In the genomic region with DNA sequence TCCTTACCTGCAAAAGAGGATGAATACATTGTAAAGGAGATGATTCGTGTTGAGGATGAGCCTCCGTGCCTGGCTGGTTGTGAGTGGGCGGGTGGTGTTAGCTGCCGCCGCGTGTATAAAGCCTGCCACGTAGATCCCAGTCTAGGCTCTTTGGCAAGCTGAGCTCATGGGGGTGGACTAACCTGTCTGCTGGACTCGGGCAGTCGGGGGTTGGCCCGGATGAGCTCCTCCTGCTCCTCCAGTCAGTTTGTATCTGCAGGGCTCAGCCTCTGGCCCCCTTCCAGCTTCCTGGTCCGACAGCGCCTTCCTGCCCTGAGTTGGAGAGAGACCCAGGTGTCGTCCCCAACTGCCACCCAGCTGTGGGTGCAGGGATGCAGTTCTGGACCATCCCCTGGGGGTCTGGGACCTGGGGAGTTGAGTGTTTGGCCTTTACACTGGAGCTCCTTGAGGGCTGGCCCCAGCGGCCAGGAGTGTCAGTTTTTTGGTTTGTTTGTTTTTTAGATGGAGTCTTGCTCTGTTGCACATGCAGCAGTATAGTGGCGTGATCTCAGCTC, we compare ENCODE assay signal across 11 cellular contexts. TPM values are rescaled to one million over a fixed set of nuclear protein-coding genes. Genes with fewer than 3 reads are reported as not detected.
A peak's percentile ranks its signal among the peaks of the same experiment; 100 is the strongest.
DNase-seq lines count a peak whose midpoint lies in the region; ATAC-seq, FAIRE-seq and TF ChIP-seq lines count a peak whose summit lies in the region.
"Had no signal": no experiment of that assay in that cellular context is flagged by ENCODE, and none has a peak within 500 bp of the region (broad histone marks: within the 10 kb centered on the region; RNA-seq: fewer than 3 reads in every experiment).

No MANE protein-coding gene starts in this region.

- H3K36me3 Mint-ChIP-seq in CD4-positive, alpha-beta memory T cell: peaks cover 4 to 22% of the 10 kb centered on the region in 2 donors
- H3K36me3 Mint-ChIP-seq in neural crest cell (ENCODE audit: low read depth): no peaks in the 10 kb centered on the region

- intact Hi-C loops in CD4-positive, alpha-beta memory T cell (cut with micrococcal nuclease): no loop called here

- POLR2A ChIA-PET in CD4-positive, alpha-beta memory T cell (lab: Charles Lee; ENCODE audit: partially characterized antibody): interaction anchor here (1.0 to 2.8 kb wide), 6 partner anchors 17 to 63 kb away, joined by 3 to 27 read pairs (median 8); partner anchors contain the start of gene DNAJB1

- no peak for DNase-seq in CD4-positive, alpha-beta memory T cell
- DNase-seq in NCI-H2029 (lab: John Stamatoyannopoulos, UW) (peak; percentile 93), bronchial epithelial cell (ENCODE audit: low read depth) (peak; percentile 72), neural crest cell (ENCODE audit: low read depth, low spot score) (no peak), GF-D8 (lab: John Stamatoyannopoulos, UW) (no peak)
- no peak for DNase-seq in stimulated activated CD4-positive, alpha-beta T cell treated with anti-CD3 and anti-CD28 coated beads, Interleukin-4, amount 100 ng/mL, for 24 hours
- no peak for DNase-seq in activated CD8-positive, alpha-beta memory T cell treated with anti-CD3 and anti-CD28 coated beads, Interleukin-2, amount 50 U/mL, for 48 hours
- DNase-seq: glutamatergic neuron had no signal

- H3K36me3 ChIP-seq in CD4-positive, alpha-beta memory T cell (ENCODE audit: insufficient read depth, low read length): peaks cover 13% of the 10 kb centered on the region
- H3K36me3 ChIP-seq in bronchial epithelial cell (ENCODE audit: control insufficient read depth, insufficient read depth, low read length): no peaks in the 10 kb centered on the region

- no peak overlapping the region for H3K27ac ChIP-seq in CD4-positive, alpha-beta memory T cell (ENCODE audit: low read depth, low read length)

- FAIRE-seq in bronchial epithelial cell (lab: Jason Lieb, UNC): peak; percentile 73

- H3K4me1 Mint-ChIP-seq in CD4-positive, alpha-beta memory T cell: peaks cover 19 to 64% (median 34%) of the 10 kb centered on the region in 4 donors
- no peaks in the 10 kb centered on the region for H3K4me1 Mint-ChIP-seq in neural crest cell

- peaks cover 38% of the 10 kb centered on the region for H3K4me1 ChIP-seq in CD4-positive, alpha-beta memory T cell (ENCODE audit: insufficient read depth, low read length)

- H3K4me3 ChIP-seq in CD4-positive, alpha-beta memory T cell (ENCODE audit: low read length in 2 of 2): no peak overlapping the region
- no peak overlapping the region for H3K4me3 ChIP-seq in bronchial epithelial cell (ENCODE audit: low read depth, low read length)

- H3K4me3 Mint-ChIP-seq in CD4-positive, alpha-beta memory T cell: peak overlapping the region in 1 of 8 donors; percentile 36
- H3K4me3 Mint-ChIP-seq in neural crest cell: no peak overlapping the region
- H3K4me3 Mint-ChIP-seq: T-helper 1 cell treated with Interleukin-12 subunit alpha and Interleukin-12 subunit beta and Interleukin-4 antibody, amounts not matched to agents 30 μg/mL and 1 μg/mL, for 36 hours had no signal

- H3K27me3 ChIP-seq in CD4-positive, alpha-beta memory T cell (ENCODE audit: insufficient read depth, low read length): no peaks in the 10 kb centered on the region
- no peaks in the 10 kb centered on the region for H3K27me3 ChIP-seq in bronchial epithelial cell (ENCODE audit: control insufficient read depth, insufficient read depth, low read length)

- no peak for ATAC-seq in HG03135 (IDR thresholded peaks at IDR 0.05; ENCODE audit: unreplicated experiment)

- peak; percentile 2 for TF ChIP-seq CTCF in bronchial epithelial cell (IDR thresholded peaks at IDR 0.05; ENCODE audit: insufficient read depth, low read length, severe bottlenecking)
- TF ChIP-seq CTCF in neural crest cell (conservative IDR thresholded peaks at IDR 0.05): no peak

- H3K9me3 Mint-ChIP-seq in CD4-positive, alpha-beta memory T cell: no peaks in the 10 kb centered on the region
- H3K9me3 Mint-ChIP-seq in neural crest cell: no peaks in the 10 kb centered on the region
- H3K9me3 Mint-ChIP-seq: T-helper 1 cell treated with Interleukin-12 subunit alpha and Interleukin-12 subunit beta and Interleukin-4 antibody, amounts not matched to agents 30 μg/mL and 1 μg/mL, for 36 hours had no signal

- no peaks in the 10 kb centered on the region for H3K9me3 ChIP-seq in CD4-positive, alpha-beta memory T cell (ENCODE audit: control insufficient read depth in 1 of 2, low read length in 2 of 2)

- peak overlapping the region in 4 of 7 donors; percentile 63 to 95 (median 73) for H3K27ac Mint-ChIP-seq in CD4-positive, alpha-beta memory T cell
- peak overlapping the region; percentile 88 for H3K27ac Mint-ChIP-seq in neural crest cell (ENCODE audit: unreplicated experiment)
- H3K27ac Mint-ChIP-seq: T-helper 1 cell treated with Interleukin-12 subunit alpha and Interleukin-12 subunit beta and Interleukin-4 antibody, amounts not matched to agents 30 μg/mL and 1 μg/mL, for 36 hours had no signal

- CTCF ChIA-PET in CD4-positive, alpha-beta memory T cell (lab: Charles Lee; ENCODE audit: partially characterized antibody): interaction anchor here (1.0 to 12.1 kb wide), 13 partner anchors 10 to 71 kb away, joined by 4 to 142 read pairs (median 5); partner anchors contain the start of genes GIPC1 and NDUFB7

- H3K27me3 Mint-ChIP-seq in CD4-positive, alpha-beta memory T cell: no peaks in the 10 kb centered on the region
- H3K27me3 Mint-ChIP-seq in neural crest cell (ENCODE audit: low read depth): no peaks in the 10 kb centered on the region

RNA-seq across cellular contexts. Expression of gene TECR, which starts 20.9 kb away (rescaled TPM):
- 100 to 1,000 TPM; 189 to 194 TPM for total RNA-seq in CD4-positive, alpha-beta memory T cell
- polyA plus RNA-seq in CD4-positive, alpha-beta memory T cell: 100 to 1,000 TPM; 246 to 269 TPM
- total RNA-seq in bronchial epithelial cell (20.0 and 46.3 TPM in 2 replicates), neural crest cell (177 and 185 TPM in 2 replicates)

RNA-seq across cellular contexts. Expression of gene NDUFB7, which starts 21.6 kb away (rescaled TPM):
- 10 to 100 TPM; 56.6 to 67.2 TPM for total RNA-seq in CD4-positive, alpha-beta memory T cell
- polyA plus RNA-seq in CD4-positive, alpha-beta memory T cell: 100 to 1,000 TPM; 177 to 252 TPM
- total RNA-seq in bronchial epithelial cell (192 and 347 TPM in 2 replicates), neural crest cell (123 and 128 TPM in 2 replicates)

RNA-seq across cellular contexts. Expression of gene DNAJB1, which starts 32.1 kb away (rescaled TPM):
- total RNA-seq in CD4-positive, alpha-beta memory T cell: 100 to 1,000 TPM; 122 to 138 TPM
- 100 to 1,000 TPM; 307 to 824 TPM for polyA plus RNA-seq in CD4-positive, alpha-beta memory T cell
- total RNA-seq in bronchial epithelial cell: 58.4 and 117 TPM in 2 replicates
- 89.4 and 94.2 TPM in 2 replicates for total RNA-seq in neural crest cell

RNA-seq across cellular contexts. Expression of gene CLEC17A, which starts 32.6 kb away (rescaled TPM):
- not detected for total RNA-seq in CD4-positive, alpha-beta memory T cell
- polyA plus RNA-seq in CD4-positive, alpha-beta memory T cell: under 1 TPM in 1 of 2 donors, not detected in 1; 0.20 TPM
- total RNA-seq in bronchial epithelial cell (not detected in 2 replicates), neural crest cell (not detected in 2 replicates)
- total RNA-seq: Daoy had no signal

RNA-seq across cellular contexts. Expression of gene GIPC1, which starts 54.4 kb away (rescaled TPM):
- 10 to 100 TPM; 32.3 to 33.8 TPM for total RNA-seq in CD4-positive, alpha-beta memory T cell
- polyA plus RNA-seq in CD4-positive, alpha-beta memory T cell: 10 to 100 TPM; 50.1 to 63.6 TPM
- total RNA-seq in bronchial epithelial cell (327 and 466 TPM in 2 replicates), neural crest cell (72.5 and 73.0 TPM in 2 replicates)

Comparison
In these comparisons a context has a peak if more than half of its experiments do, and no peak if none do; other contexts are left out.
1. DNase-seq: peak in NCI-H2029 (single experiment) and bronchial epithelial cell (single experiment); none in CD4-positive, alpha-beta memory T cell (0 of 5), neural crest cell (single experiment), GF-D8 (single experiment), stimulated activated CD4-positive, alpha-beta T cell treated with anti-CD3 and anti-CD28 coated beads, Interleukin-4, amount 100 ng/mL, for 24 hours (single experiment) and activated CD8-positive, alpha-beta memory T cell treated with anti-CD3 and anti-CD28 coated beads, Interleukin-2, amount 50 U/mL, for 48 hours (single experiment).